25 cellular contexts compared by ENCODE assay signal in the genomic region with DNA sequence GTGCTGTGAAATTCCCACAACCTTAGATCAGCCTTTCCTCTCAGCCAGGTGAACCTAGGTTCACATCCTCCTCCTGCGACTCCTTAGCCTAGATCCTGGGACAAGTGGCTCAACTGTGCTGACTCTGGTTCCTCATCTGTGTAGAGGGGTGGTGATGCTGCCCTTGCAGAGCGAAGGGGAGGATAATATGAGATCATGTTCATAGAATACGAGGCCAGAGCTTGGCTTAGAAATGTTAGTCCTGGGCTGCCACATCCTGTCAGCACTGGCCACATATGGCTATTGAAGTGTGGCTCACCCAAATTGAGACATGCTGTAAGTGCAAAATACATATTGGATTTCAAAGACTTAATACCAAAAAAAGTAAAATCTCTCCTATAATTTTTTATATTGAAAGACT.
"Had no signal": no experiment of that assay in that cellular context is flagged by ENCODE, and none has a peak within 500 bp of the region (broad histone marks: within the 10 kb centered on the region; RNA-seq: fewer than 3 reads in every experiment).

No MANE protein-coding gene starts in this region.

- H3K27me3 Mint-ChIP-seq: activated naive CD4-positive, alpha-beta T cell treated with anti-CD3 and anti-CD28 coated beads, Interleukin-2, amount 10 ng/mL, durations not matched to agents 7 days and 5 days; activated naive CD8-positive, alpha-beta T cell treated with anti-CD3 and anti-CD28 coated beads for 36 hours; brain; central memory CD8-positive, alpha-beta T cell had no signal

- H3K9me3 Mint-ChIP-seq: activated naive CD4-positive, alpha-beta T cell treated with anti-CD3 and anti-CD28 coated beads, Interleukin-2, amount 10 ng/mL, durations not matched to agents 7 days and 5 days; activated naive CD8-positive, alpha-beta T cell treated with anti-CD3 and anti-CD28 coated beads for 36 hours; activated T-helper 2 cell treated with anti-CD3 and anti-CD28 coated beads, Interferon-gamma antibody, Interleukin-2, Interleukin-4, amounts not matched to agents 10 μg/mL and 5 μg/mL and 100 μg/mL, durations not matched to agents 14 hours and 24 hours and 36 hours; brain; central memory CD8-positive, alpha-beta T cell; T-helper 1 cell treated with Interleukin-12 subunit alpha and Interleukin-12 subunit beta and Interleukin-4 antibody, amounts not matched to agents 30 μg/mL and 1 μg/mL, for 36 hours had no signal

- H3K4me3 ChIP-seq: ascending aorta, SJSA1 had no signal

- H3K4me3 Mint-ChIP-seq: activated naive CD4-positive, alpha-beta T cell treated with anti-CD3 and anti-CD28 coated beads, Interleukin-2, amount 10 ng/mL, durations not matched to agents 7 days and 5 days; activated naive CD8-positive, alpha-beta T cell treated with anti-CD3 and anti-CD28 coated beads for 36 hours; brain; central memory CD8-positive, alpha-beta T cell; T-helper 1 cell treated with Interleukin-12 subunit alpha and Interleukin-12 subunit beta and Interleukin-4 antibody, amounts not matched to agents 30 μg/mL and 1 μg/mL, for 36 hours had no signal

- H3K36me3 Mint-ChIP-seq: activated naive CD4-positive, alpha-beta T cell treated with anti-CD3 and anti-CD28 coated beads, Interleukin-2, amount 10 ng/mL, durations not matched to agents 7 days and 5 days; activated naive CD8-positive, alpha-beta T cell treated with anti-CD3 and anti-CD28 coated beads for 36 hours; brain had no signal

- ATAC-seq: activated CD4-positive, CD25-positive, alpha-beta regulatory T cell treated with anti-CD3 and anti-CD28 coated beads, Interleukin-2, amount 50 U/mL, for 24 hours; SK-N-SH treated with all-trans-retinoic acid at 6 μM for 48 hours had no signal

- H3K4me2 ChIP-seq: KMS-11 had no signal

- H3K4me1 Mint-ChIP-seq: activated naive CD4-positive, alpha-beta T cell treated with anti-CD3 and anti-CD28 coated beads, Interleukin-2, amount 10 ng/mL, durations not matched to agents 7 days and 5 days; activated naive CD8-positive, alpha-beta T cell treated with anti-CD3 and anti-CD28 coated beads for 36 hours; central memory CD8-positive, alpha-beta T cell had no signal

- DNase-seq: activated CD4-positive, alpha-beta T cell treated with anti-CD3 and anti-CD28 coated beads for 4 hours; activated gamma-delta T cell treated with Interleukin-2 at 50 U/mL for 16 hours; activated naive CD4-positive, alpha-beta T cell treated with anti-CD3 and anti-CD28 coated beads, Interleukin-2, amount 10 ng/mL, durations not matched to agents 7 days and 5 days; activated naive CD8-positive, alpha-beta T cell treated with anti-CD3 and anti-CD28 coated beads for 36 hours; activated T-cell treated with anti-CD3 and anti-CD28 coated beads for 4 hours; activated T-cell treated with anti-CD3 and anti-CD28 coated beads, Interleukin-2, amount 50 U/mL, for 48 hours; NCI-H1105; NCI-H1436; NCI-H1694 treated with DMSO at 0.1 percent for 48 hours; NCI-H345; NCI-H510A; NCI-H526 treated with DMSO at 0.1 percent for 48 hours; NCI-H82; RPMI8226; SHP77; SW 1271 had no signal

- H3K27ac ChIP-seq: ascending aorta, KMS-11, SJSA1 had no signal

- H3K36me3 ChIP-seq: ascending aorta, SJSA1 had no signal

- H3K27me3 ChIP-seq: ascending aorta, SJSA1 had no signal

- H3K9me3 ChIP-seq: ascending aorta, SJSA1 had no signal

- H3K27ac Mint-ChIP-seq: activated naive CD4-positive, alpha-beta T cell treated with anti-CD3 and anti-CD28 coated beads, Interleukin-2, amount 10 ng/mL, durations not matched to agents 7 days and 5 days; activated naive CD8-positive, alpha-beta T cell treated with anti-CD3 and anti-CD28 coated beads for 36 hours; activated T-helper 2 cell treated with anti-CD3 and anti-CD28 coated beads, Interferon-gamma antibody, Interleukin-2, Interleukin-4, amounts not matched to agents 10 μg/mL and 5 μg/mL and 100 μg/mL, durations not matched to agents 14 hours and 24 hours and 36 hours; T-helper 1 cell treated with Interleukin-12 subunit alpha and Interleukin-12 subunit beta and Interleukin-4 antibody, amounts not matched to agents 30 μg/mL and 1 μg/mL, for 36 hours had no signal

- H3K9ac ChIP-seq: KMS-11 had no signal
